In genomic region chr12:114483996-114484395, GRCh38 we compare ENCODE assay signal across 28 cellular contexts.
"Had no signal": no experiment of that assay in that cellular context is flagged by ENCODE, and none has a peak within 500 bp of the region (broad histone marks: within the 10 kb centered on the region; RNA-seq: fewer than 3 reads in every experiment).

No MANE protein-coding gene starts in this region.

- FAIRE-seq: islet of Langerhans, kidney, urothelium cell line had no signal

- H3K9me3 ChIP-seq: left lung, neutrophil, right atrium auricular region, right lobe of liver, upper lobe of right lung had no signal

- H3K27ac ChIP-seq: left lung, neural progenitor cell, neutrophil, right atrium auricular region, right lobe of liver, stomach, thoracic aorta, tibial artery, upper lobe of right lung had no signal

- H3K4me3 ChIP-seq: left lung, lung, neural progenitor cell, right atrium auricular region, right lobe of liver, stomach, thoracic aorta, tibial artery, upper lobe of right lung had no signal

- ATAC-seq: left colon; left lung; natural killer cell; right lobe of liver; stimulated activated naive B cell treated with anti-CD40 and anti-IgM and Interleukin-4, amounts not matched to agents 10 μg/mL and 1 μg/mL and 100 μg/mL, for 72 hours; stimulated activated naive CD8-positive, alpha-beta T cell treated with anti-CD3 and anti-CD28 coated beads, Interleukin-15, Interleukin-2, amounts not matched to agents 100 U/mL and 50 U/mL, for 24 hours; upper lobe of right lung had no signal

- DNase-seq: hypothalamus; immature natural killer cell; kidney; left colon; left lung; mesendoderm; naive B cell; natural killer cell; nephron progenitor cell; occipital lobe; right lobe of liver; stimulated activated CD4-positive, alpha-beta T cell treated with anti-CD3 and anti-CD28 coated beads, Interleukin-12 subunit alpha, Interleukin-12 subunit beta, amount 100 ng/mL, for 4 hours; stimulated activated CD4-positive, alpha-beta T cell treated with anti-CD3 and anti-CD28 coated beads, Interleukin-15, amount 100 ng/mL, for 24 hours; stimulated activated CD4-positive, alpha-beta T cell treated with anti-CD3 and anti-CD28 coated beads, Interleukin-2, amount 100 ng/mL, for 24 hours; stimulated activated CD4-positive, alpha-beta T cell treated with anti-CD3 and anti-CD28 coated beads, Interleukin-4, amount 100 ng/mL, for 1 hour; stimulated activated naive B cell treated with anti-CD40 and anti-IgM and Interleukin-4, amounts not matched to agents 10 μg/mL and 1 μg/mL and 100 μg/mL, for 72 hours; stimulated activated naive CD8-positive, alpha-beta T cell treated with anti-CD3 and anti-CD28 coated beads, Interleukin-15, Interleukin-2, amounts not matched to agents 100 U/mL and 50 U/mL, for 24 hours; stomach; tibial artery; trophoblast cell; upper lobe of right lung had no signal

- H3K36me3 ChIP-seq: left lung, neural progenitor cell, neutrophil, right atrium auricular region, right lobe of liver, stomach, thoracic aorta, tibial artery, upper lobe of right lung had no signal
